19 cellular contexts compared by ENCODE assay signal in the genomic region with DNA sequence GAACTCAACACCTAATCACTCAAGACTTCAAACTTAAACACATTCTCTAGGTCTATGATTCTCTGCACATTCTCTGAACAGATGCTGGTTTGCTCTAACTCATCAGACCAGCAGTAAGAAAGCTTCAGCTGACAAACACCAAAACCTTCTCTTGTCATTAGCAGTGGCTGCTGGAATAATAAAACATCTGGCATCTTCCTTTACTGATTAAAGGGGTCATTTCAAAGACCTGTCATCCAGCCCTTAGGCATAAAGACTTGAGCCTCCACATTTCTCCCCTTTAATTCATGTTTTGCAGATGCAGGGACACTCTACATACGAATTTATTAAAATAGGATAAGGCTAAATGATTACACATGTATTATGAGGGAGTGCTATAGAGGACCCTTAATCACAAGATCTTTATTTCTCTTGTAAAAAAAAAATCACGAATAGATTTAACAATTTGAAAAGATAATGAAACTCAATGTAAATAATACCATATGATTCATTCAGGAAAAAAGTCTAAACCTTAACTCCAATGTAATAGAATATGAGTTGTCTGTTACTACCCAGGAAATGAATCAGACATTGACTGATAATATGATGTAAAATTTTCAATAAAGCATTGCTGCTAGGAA.
DNase-seq lines count a peak whose midpoint lies in the region; ATAC-seq, FAIRE-seq and TF ChIP-seq lines count a peak whose summit lies in the region.
"Had no signal": no experiment of that assay in that cellular context is flagged by ENCODE, and none has a peak within 500 bp of the region (broad histone marks: within the 10 kb centered on the region; RNA-seq: fewer than 3 reads in every experiment).

No MANE protein-coding gene starts in this region.

- no peak for TF ChIP-seq POLR2A in GM12892 (IDR thresholded peaks at IDR 0.05; ENCODE audit: low read depth, low read length)

- no peaks in the 10 kb centered on the region for H3K79me2 ChIP-seq in astrocyte (ENCODE audit: insufficient read depth, low read length)

- H3K4me1 ChIP-seq in astrocyte (ENCODE audit: insufficient read depth, low read length), result peaks cover 12% of the 10 kb centered on the region
- peaks cover 41% of the 10 kb centered on the region for H3K4me1 ChIP-seq in foreskin keratinocyte
- H3K4me1 ChIP-seq: prostate gland, stomach, uterus had no signal

- H3K9ac ChIP-seq in astrocyte (ENCODE audit: low read length), result peak overlapping the region; percentile 42

- H3K4me3 Mint-ChIP-seq in astrocyte (ENCODE audit: unreplicated experiment), result no peak overlapping the region
- H3K4me3 Mint-ChIP-seq: dendritic cell treated with granulocyte-macrophage colony-stimulating factor and Interleukin-4, amounts not matched to agents 40 ng/mL and 50 ng/mL, for 4 days; naive thymus-derived CD4-positive, alpha-beta T cell had no signal

- DNase-seq in AG08395 (ENCODE audit: low spot score) (peak; percentile 7), HS-5 (ENCODE audit: low read depth) (peak; percentile 70), astrocyte (ENCODE audit: low read depth) (peak; percentile 57), foreskin keratinocyte (peak; percentile 65 to 86), D341Med (ENCODE audit: low spot score) (no peak), GM12892 (ENCODE audit: insufficient read length) (no peak), GM10248 (ENCODE audit: extremely low spot score) (no peak), cortex of kidney (lab: John Stamatoyannopoulos, UW) (no peak)
- DNase-seq: left ventricle myocardium superior; naive thymus-derived CD4-positive, alpha-beta T cell; NCI-H2081 treated with DMSO at 0.1 percent for 48 hours; NCI-H526 treated with DMSO at 0.1 percent for 48 hours; stimulated activated CD4-positive, alpha-beta T cell treated with anti-CD3 and anti-CD28 coated beads, Interleukin-12 subunit alpha, Interleukin-12 subunit beta, amount 100 ng/mL, for 4 hours; stomach; uterus had no signal

- no peak overlapping the region for H3K27ac Mint-ChIP-seq in astrocyte (ENCODE audit: unreplicated experiment)
- H3K27ac Mint-ChIP-seq: dendritic cell treated with granulocyte-macrophage colony-stimulating factor and Interleukin-4, amounts not matched to agents 40 ng/mL and 50 ng/mL, for 4 days; naive thymus-derived CD4-positive, alpha-beta T cell had no signal

- TF ChIP-seq CTCF in astrocyte (IDR thresholded peaks at IDR 0.05; ENCODE audit: insufficient read depth, low read depth, low read length) (no peak), foreskin keratinocyte (conservative IDR thresholded peaks at IDR 0.05) (no peak), GM10248 (IDR thresholded peaks at IDR 0.05; ENCODE audit: control extremely low read depth, extremely low read depth, low read depth, missing control alignments) (no peak)

- POLR2A ChIA-PET in GM10248 (lab: Yijun Ruan, JAX), result no interaction called here

- H3K9me3 ChIP-seq in astrocyte (ENCODE audit: insufficient read depth, low read depth, low read length), result no peaks in the 10 kb centered on the region
- H3K9me3 ChIP-seq: prostate gland, uterus had no signal

- no peaks in the 10 kb centered on the region for H4K20me1 ChIP-seq in astrocyte (ENCODE audit: insufficient read depth, low read length)

- peak; percentile 83 for ATAC-seq in foreskin keratinocyte
- ATAC-seq: HepG2; left ventricle myocardium superior; naive thymus-derived CD4-positive, alpha-beta T cell; Panc1 had no signal

- peaks cover 6% of the 10 kb centered on the region for H3K4me1 Mint-ChIP-seq in astrocyte (ENCODE audit: low read depth, unreplicated experiment)
- H3K4me1 Mint-ChIP-seq: naive thymus-derived CD4-positive, alpha-beta T cell had no signal

- H3K27ac ChIP-seq in astrocyte (ENCODE audit: low read depth, low read length) (peak overlapping the region; percentile 69), foreskin keratinocyte (peak overlapping the region; percentile 68)
- H3K27ac ChIP-seq: prostate gland, stomach, uterus had no signal

- H3K36me3 Mint-ChIP-seq in astrocyte (ENCODE audit: low read depth, unreplicated experiment), result no peaks in the 10 kb centered on the region

- peak overlapping the region; percentile 73 for H3K4me2 ChIP-seq in astrocyte (ENCODE audit: low read length)

- H3K9me3 Mint-ChIP-seq in astrocyte (ENCODE audit: unreplicated experiment), result no peaks in the 10 kb centered on the region

- H3K27me3 Mint-ChIP-seq in astrocyte (ENCODE audit: low read depth, unreplicated experiment), result no peaks in the 10 kb centered on the region
- H3K27me3 Mint-ChIP-seq: dendritic cell treated with granulocyte-macrophage colony-stimulating factor and Interleukin-4, amounts not matched to agents 40 ng/mL and 50 ng/mL, for 4 days; naive thymus-derived CD4-positive, alpha-beta T cell had no signal

- H2AFZ ChIP-seq in astrocyte (ENCODE audit: low read depth, low read length), result no peak overlapping the region

- CTCF ChIA-PET in GM10248 (lab: Yijun Ruan, JAX), result no interaction called here

- no peak overlapping the region for H3K4me3 ChIP-seq in astrocyte (ENCODE audit: insufficient read depth, low read depth, low read length)
- H3K4me3 ChIP-seq: prostate gland, stomach, uterus had no signal

- H3K27me3 ChIP-seq in astrocyte (ENCODE audit: insufficient read depth, low read length) (no peaks in the 10 kb centered on the region), foreskin keratinocyte (no peaks in the 10 kb centered on the region)
- H3K27me3 ChIP-seq: stomach, uterus had no signal

- peak; percentile 84 for FAIRE-seq in astrocyte (lab: Jason Lieb, UNC)
- FAIRE-seq in GM12892 (lab: Jason Lieb, UNC), result no peak
- FAIRE-seq: HepG2 had no signal

- H3K36me3 ChIP-seq in astrocyte (ENCODE audit: insufficient read depth, low read length), result no peaks in the 10 kb centered on the region
- H3K36me3 ChIP-seq: prostate gland, stomach, uterus had no signal

Comparison
In these comparisons a context has a peak if more than half of its experiments do, and no peak if none do; other contexts are left out.
1. DNase-seq: peak in AG08395 (single experiment), HS-5 (single experiment), astrocyte (single experiment) and foreskin keratinocyte (2 of 2); none in D341Med (single experiment), GM12892 (single experiment), GM10248 (single experiment) and cortex of kidney (single experiment).